ENCODE assay signal across 25 cellular contexts in genomic region chr19:28523619-28524018, GRCh38.
DNase-seq lines count a peak whose midpoint lies in the region; ATAC-seq, FAIRE-seq and TF ChIP-seq lines count a peak whose summit lies in the region.
"Had no signal": no experiment of that assay in that cellular context is flagged by ENCODE, and none has a peak within 500 bp of the region (broad histone marks: within the 10 kb centered on the region; RNA-seq: fewer than 3 reads in every experiment).

No MANE protein-coding gene starts in this region.

- no peak overlapping the region for H3K9ac ChIP-seq in mammary epithelial cell (ENCODE audit: insufficient read depth, low read length)
- H3K9ac ChIP-seq: BLaER1 treated with 17β-estradiol and CSF1 and Interleukin-3, amounts not matched to agents 10 nM and 100 nM had no signal

- TF ChIP-seq POLR2A in gastrocnemius medialis (IDR thresholded peaks at IDR 0.05) = no peak

- no peak overlapping the region for H3K4me2 ChIP-seq in mammary epithelial cell (ENCODE audit: insufficient read depth, low read depth, low read length)
- H3K4me2 ChIP-seq: BLaER1 treated with 17β-estradiol and CSF1 and Interleukin-3, amounts not matched to agents 10 nM and 100 nM; PC-9 had no signal

- in situ Hi-C loops in gastrocnemius medialis (cut with MboI; ENCODE audit: low sequenced_read_pairs in 4 of 4) = no loop called here
- in situ Hi-C loops in mammary epithelial cell (cut with MboI; ENCODE audit: low sequenced_read_pairs in 2 of 2) = no loop called here

- intact Hi-C loops in gastrocnemius medialis (cut with DNase I; ENCODE audit: low total_unique reads) (no loop called here), mammary epithelial cell (cut with micrococcal nuclease) (no loop called here)

- dilution Hi-C loops in mammary epithelial cell (cut with HindIII; ENCODE audit: low sequenced_read_pairs) = no loop called here

- H3K27ac ChIP-seq in gastrocnemius medialis = peak overlapping the region; percentile 18 to 75 (median 56)
- no peak overlapping the region for H3K27ac ChIP-seq in mammary epithelial cell (ENCODE audit: insufficient read depth, low read depth, low read length)
- H3K27ac ChIP-seq: BLaER1 treated with 17β-estradiol and CSF1 and Interleukin-3, amounts not matched to agents 10 nM and 100 nM; PC-9; SK-N-MC had no signal

- no TSS peak for BruUV-seq in mammary epithelial cell (replicated peaks; lab: Mats Ljungman, UMichigan)

- no peak overlapping the region for H2AFZ ChIP-seq in mammary epithelial cell (ENCODE audit: low read depth, low read length)
- H2AFZ ChIP-seq: PC-9 had no signal

- FAIRE-seq in GM19239 (lab: Jason Lieb, UNC) = no peak
- FAIRE-seq: G401.6, GM18507, H1 had no signal

- TF ChIP-seq CTCF in gastrocnemius medialis (IDR thresholded peaks at IDR 0.05 in 4 of 5, conservative IDR thresholded peaks at IDR 0.05 in 1 of 5) (no peak), mammary epithelial cell (conservative IDR thresholded peaks at IDR 0.05 in 1 of 2, IDR thresholded peaks at IDR 0.05 in 1 of 2; ENCODE audit: extremely low read depth in 1 of 2, insufficient read depth in 1 of 2, low read depth in 1 of 2, low read length in 2 of 2) (no peak)

- H3K9me3 ChIP-seq in gastrocnemius medialis = no peaks in the 10 kb centered on the region
- H3K9me3 ChIP-seq in mammary epithelial cell (replicated peaks; ENCODE audit: insufficient read depth, low read length) = peaks cover 3% of the 10 kb centered on the region

- WGBS in mammary epithelial cell (ENCODE audit: low coverage, missing lambda C conversion rate) = 53% methylated on average over 4 of the region's 4 CpGs

- H3K27me3 ChIP-seq in gastrocnemius medialis = no peaks in the 10 kb centered on the region
- no peaks in the 10 kb centered on the region for H3K27me3 ChIP-seq in mammary epithelial cell (ENCODE audit: insufficient read depth, low read length)
- H3K27me3 ChIP-seq: BLaER1 treated with 17β-estradiol and CSF1 and Interleukin-3, amounts not matched to agents 10 nM and 100 nM had no signal

- no peaks in the 10 kb centered on the region for H3K79me2 ChIP-seq in mammary epithelial cell (ENCODE audit: insufficient read depth, low read length)

- ATAC-seq in gastrocnemius medialis = peak; percentile 50 to 70
- ATAC-seq: HCT116, T-helper 17 cell had no signal

- H3K36me3 ChIP-seq in gastrocnemius medialis (no peaks in the 10 kb centered on the region), mammary epithelial cell (ENCODE audit: insufficient read depth, low read length) (no peaks in the 10 kb centered on the region)
- H3K36me3 ChIP-seq: BLaER1 treated with 17β-estradiol and CSF1 and Interleukin-3, amounts not matched to agents 10 nM and 100 nM had no signal

- H4K20me1 ChIP-seq in mammary epithelial cell (ENCODE audit: insufficient read depth, low read length) = no peaks in the 10 kb centered on the region
- H4K20me1 ChIP-seq: BLaER1 treated with 17β-estradiol and CSF1 and Interleukin-3, amounts not matched to agents 10 nM and 100 nM had no signal

- no peak overlapping the region for H3K4me3 ChIP-seq in gastrocnemius medialis
- H3K4me3 ChIP-seq in mammary epithelial cell (replicated peaks in 1 of 3; ENCODE audit: insufficient read depth in 1 of 3, low read depth in 2 of 3, low read length in 3 of 3) = no peak overlapping the region
- H3K4me3 ChIP-seq: BLaER1 treated with 17β-estradiol and CSF1 and Interleukin-3, amounts not matched to agents 10 nM and 100 nM; PC-9; SK-N-MC had no signal

- CTCF ChIA-PET in mammary epithelial cell (lab: Charles Lee; ENCODE audit: low non-redundant PET) = no interaction called here

- H3K4me1 ChIP-seq in gastrocnemius medialis (peaks cover 7 to 54% of the 10 kb centered on the region in 2 donors), mammary epithelial cell (ENCODE audit: insufficient read depth, low read length) (no peaks in the 10 kb centered on the region)

- DNase-seq in NCI-H1417 (lab: John Stamatoyannopoulos, UW) (peak in 2 of 3 experiments; percentile 2 to 59), NCI-H1417 treated with DMSO at 0.1 percent for 48 hours (lab: John Stamatoyannopoulos, UW) (no peak), NCI-H1105 treated with DMSO at 0.1 percent for 48 hours (lab: John Stamatoyannopoulos, UW) (peak; percentile 78), NCI-H774 (lab: John Stamatoyannopoulos, UW) (peak; percentile 26), gastrocnemius medialis (peak in 1 of 2 donors; percentile 33), GM19239 (ENCODE audit: insufficient read length, low spot score) (no peak), mammary epithelial cell (no peak)
- no peak for DNase-seq in stimulated activated CD4-positive, alpha-beta T cell treated with anti-CD3 and anti-CD28 coated beads, Interleukin-12 subunit alpha, Interleukin-12 subunit beta, amount 100 ng/mL, for 4 hours
- DNase-seq: 8988T; CD4-positive, alpha-beta memory T cell; KG1; NCI-H1436; NCI-H1930; NCI-H510A treated with DMSO at 0.1 percent for 48 hours; PC-9; RPMI8226; SHP77 treated with DMSO at 0.1 percent for 48 hours; SW 1271; T-helper 17 cell had no signal

Comparison
In these comparisons a context has a peak if more than half of its experiments do, and no peak if none do; other contexts are left out.
1. DNase-seq: peak in NCI-H1417 (2 of 3), NCI-H1105 treated with DMSO at 0.1 percent for 48 hours (single experiment) and NCI-H774 (single experiment); none in NCI-H1417 treated with DMSO at 0.1 percent for 48 hours (single experiment), GM19239 (single experiment), stimulated activated CD4-positive, alpha-beta T cell treated with anti-CD3 and anti-CD28 coated beads, Interleukin-12 subunit alpha, Interleukin-12 subunit beta, amount 100 ng/mL, for 4 hours (single experiment) and mammary epithelial cell (single experiment).